Comparison of ENCODE assay signal across 18 cellular contexts in genomic region chr5:68409259-68409658, GRCh38.
DNase-seq lines count a peak whose midpoint lies in the region; ATAC-seq and TF ChIP-seq lines count a peak whose summit lies in the region.
"Had no signal": no experiment of that assay in that cellular context is flagged by ENCODE, and none has a peak within 500 bp of the region (broad histone marks: within the 10 kb centered on the region; RNA-seq: fewer than 3 reads in every experiment).

No MANE protein-coding gene starts in this region.

- no peaks in the 10 kb centered on the region for H3K36me3 Mint-ChIP-seq in natural killer cell treated with Interleukin-12 subunit alpha and Interleukin-12 subunit beta and Interleukin-15 and Interleukin-18, amount 100 ng/mL, for 72 hours
- no peaks in the 10 kb centered on the region for H3K36me3 Mint-ChIP-seq in natural killer cell
- peaks cover 3% of the 10 kb centered on the region for H3K36me3 Mint-ChIP-seq in activated T-helper 1 cell treated with anti-CD3 and anti-CD28 coated beads, Interleukin-12 subunit alpha, Interleukin-12 subunit beta, Interleukin-2, Interleukin-4 antibody, amounts not matched to agents 30 ng/mL and 10 ng/mL and 1 ng/mL, durations not matched to agents 14 hours and 24 hours and 36 hours (ENCODE audit: low read depth)

- H3K36me3 ChIP-seq in tibial artery: no peaks in the 10 kb centered on the region
- H3K36me3 ChIP-seq: left lung, suprapubic skin had no signal

- H3K4me3 ChIP-seq in astrocyte of the spinal cord (ENCODE audit: low read depth, low read length): no peak overlapping the region
- H3K4me3 ChIP-seq in fibroblast of the aortic adventitia (ENCODE audit: low read depth, low read length): no peak overlapping the region
- no peak overlapping the region for H3K4me3 ChIP-seq in tibial artery
- H3K4me3 ChIP-seq: left lung, suprapubic skin had no signal

- TF ChIP-seq CTCF in natural killer cell (IDR thresholded peaks at IDR 0.05): no peak
- TF ChIP-seq CTCF in astrocyte of the spinal cord (IDR thresholded peaks at IDR 0.05; ENCODE audit: low read depth, low read length): no peak
- TF ChIP-seq CTCF in fibroblast of the aortic adventitia (IDR thresholded peaks at IDR 0.05; ENCODE audit: insufficient read depth, low read length): no peak
- no peak for TF ChIP-seq CTCF in tibial artery (IDR thresholded peaks at IDR 0.05)

- no peak overlapping the region for H3K4me3 Mint-ChIP-seq in natural killer cell treated with Interleukin-12 subunit alpha and Interleukin-12 subunit beta and Interleukin-15 and Interleukin-18, amount 100 ng/mL, for 72 hours
- H3K4me3 Mint-ChIP-seq in natural killer cell: no peak overlapping the region
- no peak overlapping the region for H3K4me3 Mint-ChIP-seq in activated T-helper 1 cell treated with anti-CD3 and anti-CD28 coated beads, Interleukin-12 subunit alpha, Interleukin-12 subunit beta, Interleukin-2, Interleukin-4 antibody, amounts not matched to agents 30 ng/mL and 10 ng/mL and 1 ng/mL, durations not matched to agents 14 hours and 24 hours and 36 hours
- H3K4me3 Mint-ChIP-seq: activated naive CD8-positive, alpha-beta T cell treated with anti-CD3 and anti-CD28 coated beads, Interleukin-2, amount 10 ng/mL, durations not matched to agents 7 days and 5 days; T-helper 2 cell treated with Interferon-gamma antibody and Interleukin-4, amounts not matched to agents 5 μg/mL and 100 μg/mL, for 36 hours had no signal

- no peaks in the 10 kb centered on the region for H3K9me3 Mint-ChIP-seq in natural killer cell treated with Interleukin-12 subunit alpha and Interleukin-12 subunit beta and Interleukin-15 and Interleukin-18, amount 100 ng/mL, for 72 hours
- no peaks in the 10 kb centered on the region for H3K9me3 Mint-ChIP-seq in natural killer cell
- H3K9me3 Mint-ChIP-seq in activated T-helper 1 cell treated with anti-CD3 and anti-CD28 coated beads, Interleukin-12 subunit alpha, Interleukin-12 subunit beta, Interleukin-2, Interleukin-4 antibody, amounts not matched to agents 30 ng/mL and 10 ng/mL and 1 ng/mL, durations not matched to agents 14 hours and 24 hours and 36 hours: peaks cover 3% of the 10 kb centered on the region
- H3K9me3 Mint-ChIP-seq: naive thymus-derived CD4-positive, alpha-beta T cell; T-helper 2 cell treated with Interferon-gamma antibody and Interleukin-4, amounts not matched to agents 5 μg/mL and 100 μg/mL, for 36 hours had no signal

- in situ Hi-C loops in astrocyte of the spinal cord (cut with HindIII; ENCODE audit: low sequenced_read_pairs): no loop called here

- no peak for DNase-seq in natural killer cell treated with Interleukin-12 subunit alpha and Interleukin-12 subunit beta and Interleukin-15 and Interleukin-18, amount 100 ng/mL, for 72 hours (ENCODE audit: low spot score)
- DNase-seq in natural killer cell (no peak), astrocyte of the spinal cord (ENCODE audit: low read depth, low spot score) (peak; percentile 14), fibroblast of the aortic adventitia (ENCODE audit: low read depth) (peak; percentile 70), tibial artery (no peak), SKM-1 treated with dmso at 0.1 percent for 144 hours (lab: John Stamatoyannopoulos, UW; ENCODE audit: unreplicated experiment) (no peak)
- DNase-seq in activated T-helper 1 cell treated with anti-CD3 and anti-CD28 coated beads, Interleukin-12 subunit alpha, Interleukin-12 subunit beta, Interleukin-2, Interleukin-4 antibody, amounts not matched to agents 30 ng/mL and 10 ng/mL and 1 ng/mL, durations not matched to agents 14 hours and 24 hours and 36 hours (ENCODE audit: low spot score): no peak
- DNase-seq: 8988T; activated CD4-positive, alpha-beta T cell treated with anti-CD3 and anti-CD28 coated beads for 4 hours; activated naive CD8-positive, alpha-beta T cell treated with anti-CD3 and anti-CD28 coated beads, Interleukin-2, amount 10 ng/mL, durations not matched to agents 7 days and 5 days; Caco-2; cerebellar nuclear complex; left lung; naive thymus-derived CD4-positive, alpha-beta T cell had no signal

- H3K4me1 ChIP-seq in tibial artery: peaks cover 0 to 22% (median 9%) of the 10 kb centered on the region in 4 donors

- peak overlapping the region; percentile 18 to 30 for H3K27ac ChIP-seq in tibial artery
- H3K27ac ChIP-seq: left lung, suprapubic skin had no signal

- H3K27ac Mint-ChIP-seq in natural killer cell treated with Interleukin-12 subunit alpha and Interleukin-12 subunit beta and Interleukin-15 and Interleukin-18, amount 100 ng/mL, for 72 hours: peak overlapping the region; percentile 18 to 33
- no peak overlapping the region for H3K27ac Mint-ChIP-seq in natural killer cell
- H3K27ac Mint-ChIP-seq in activated T-helper 1 cell treated with anti-CD3 and anti-CD28 coated beads, Interleukin-12 subunit alpha, Interleukin-12 subunit beta, Interleukin-2, Interleukin-4 antibody, amounts not matched to agents 30 ng/mL and 10 ng/mL and 1 ng/mL, durations not matched to agents 14 hours and 24 hours and 36 hours: no peak overlapping the region
- H3K27ac Mint-ChIP-seq: activated naive CD8-positive, alpha-beta T cell treated with anti-CD3 and anti-CD28 coated beads, Interleukin-2, amount 10 ng/mL, durations not matched to agents 7 days and 5 days; naive thymus-derived CD4-positive, alpha-beta T cell; T-helper 2 cell treated with Interferon-gamma antibody and Interleukin-4, amounts not matched to agents 5 μg/mL and 100 μg/mL, for 36 hours had no signal

- no peaks in the 10 kb centered on the region for H3K27me3 ChIP-seq in tibial artery
- H3K27me3 ChIP-seq: left lung, suprapubic skin had no signal

- H3K4me1 Mint-ChIP-seq in natural killer cell treated with Interleukin-12 subunit alpha and Interleukin-12 subunit beta and Interleukin-15 and Interleukin-18, amount 100 ng/mL, for 72 hours (ENCODE audit: low read depth in 2 of 2): peaks cover 29 to 33% of the 10 kb centered on the region in 2 donors
- peaks cover 30% of the 10 kb centered on the region in 2 donors for H3K4me1 Mint-ChIP-seq in natural killer cell
- H3K4me1 Mint-ChIP-seq in activated T-helper 1 cell treated with anti-CD3 and anti-CD28 coated beads, Interleukin-12 subunit alpha, Interleukin-12 subunit beta, Interleukin-2, Interleukin-4 antibody, amounts not matched to agents 30 ng/mL and 10 ng/mL and 1 ng/mL, durations not matched to agents 14 hours and 24 hours and 36 hours (ENCODE audit: low read depth): peaks cover 30% of the 10 kb centered on the region

- no peaks in the 10 kb centered on the region for H3K27me3 Mint-ChIP-seq in natural killer cell treated with Interleukin-12 subunit alpha and Interleukin-12 subunit beta and Interleukin-15 and Interleukin-18, amount 100 ng/mL, for 72 hours
- H3K27me3 Mint-ChIP-seq in natural killer cell (ENCODE audit: low read depth in 2 of 2): no peaks in the 10 kb centered on the region
- peaks cover 2% of the 10 kb centered on the region for H3K27me3 Mint-ChIP-seq in activated T-helper 1 cell treated with anti-CD3 and anti-CD28 coated beads, Interleukin-12 subunit alpha, Interleukin-12 subunit beta, Interleukin-2, Interleukin-4 antibody, amounts not matched to agents 30 ng/mL and 10 ng/mL and 1 ng/mL, durations not matched to agents 14 hours and 24 hours and 36 hours (ENCODE audit: insufficient read depth)
- H3K27me3 Mint-ChIP-seq: activated naive CD8-positive, alpha-beta T cell treated with anti-CD3 and anti-CD28 coated beads, Interleukin-2, amount 10 ng/mL, durations not matched to agents 7 days and 5 days had no signal

- H3K9me3 ChIP-seq in tibial artery: no peaks in the 10 kb centered on the region
- H3K9me3 ChIP-seq: Caco-2, left lung, suprapubic skin had no signal

- no peak for ATAC-seq in natural killer cell treated with Interleukin-12 subunit alpha and Interleukin-12 subunit beta and Interleukin-15 and Interleukin-18, amount 100 ng/mL, for 72 hours
- ATAC-seq in natural killer cell (no peak), HG02970 (IDR thresholded peaks at IDR 0.05; ENCODE audit: low FRiP score, unreplicated experiment) (no peak)
- ATAC-seq: left lung; naive thymus-derived CD4-positive, alpha-beta T cell; Right ventricle myocardium inferior had no signal

- intact Hi-C loops in natural killer cell (cut with micrococcal nuclease): loop anchor here (5.0 kb wide), 1 partner anchor 42 kb away; no protein-coding TSS in a partner anchor
- intact Hi-C loops in tibial artery (cut with DNase I; ENCODE audit: low total_unique reads): no loop called here
- intact Hi-C loops in activated T-helper 1 cell treated with anti-CD3 and anti-CD28 coated beads, Interleukin-12 subunit alpha, Interleukin-12 subunit beta, Interleukin-2, Interleukin-4 antibody, amounts not matched to agents 30 ng/mL and 10 ng/mL and 1 ng/mL, durations not matched to agents 14 hours and 24 hours and 36 hours (cut with micrococcal nuclease): loop anchor here (5.0 kb wide), 1 partner anchor 42 kb away; no protein-coding TSS in a partner anchor

Comparison
In these comparisons a context has a peak if more than half of its experiments do, and no peak if none do; other contexts are left out.
1. H3K27ac Mint-ChIP-seq: peak in natural killer cell treated with Interleukin-12 subunit alpha and Interleukin-12 subunit beta and Interleukin-15 and Interleukin-18, amount 100 ng/mL, for 72 hours (2 of 2); none in natural killer cell (0 of 2) and activated T-helper 1 cell treated with anti-CD3 and anti-CD28 coated beads, Interleukin-12 subunit alpha, Interleukin-12 subunit beta, Interleukin-2, Interleukin-4 antibody, amounts not matched to agents 30 ng/mL and 10 ng/mL and 1 ng/mL, durations not matched to agents 14 hours and 24 hours and 36 hours (single experiment).
2. DNase-seq: peak in astrocyte of the spinal cord (single experiment) and fibroblast of the aortic adventitia (single experiment); none in natural killer cell treated with Interleukin-12 subunit alpha and Interleukin-12 subunit beta and Interleukin-15 and Interleukin-18, amount 100 ng/mL, for 72 hours (single experiment), natural killer cell (single experiment), tibial artery (0 of 2), SKM-1 treated with dmso at 0.1 percent for 144 hours (single experiment) and activated T-helper 1 cell treated with anti-CD3 and anti-CD28 coated beads, Interleukin-12 subunit alpha, Interleukin-12 subunit beta, Interleukin-2, Interleukin-4 antibody, amounts not matched to agents 30 ng/mL and 10 ng/mL and 1 ng/mL, durations not matched to agents 14 hours and 24 hours and 36 hours (single experiment).